26 cellular contexts compared by ENCODE assay signal in genomic region chr2:155431004-155431507, GRCh38.
"Had no signal": no experiment of that assay in that cellular context is flagged by ENCODE, and none has a peak within 500 bp of the region (broad histone marks: within the 10 kb centered on the region; RNA-seq: fewer than 3 reads in every experiment).

No MANE protein-coding gene starts in this region.

- DNase-seq: naive thymus-derived CD8-positive, alpha-beta T cell; nephron progenitor cell; nucleus accumbens; pancreas; psoas muscle; right cardiac atrium; right lobe of liver; stimulated activated CD4-positive, alpha-beta T cell treated with anti-CD3 and anti-CD28 coated beads, Interleukin-15, amount 100 ng/mL, for 24 hours; stimulated activated CD4-positive, alpha-beta T cell treated with anti-CD3 and anti-CD28 coated beads, Interleukin-2, amount 100 ng/mL, for 24 hours; stimulated activated CD4-positive, alpha-beta T cell treated with anti-CD3 and anti-CD28 coated beads, Interleukin-2, amount 100 ng/mL, for 48 hours; stimulated activated CD4-positive, alpha-beta T cell treated with anti-CD3 and anti-CD28 coated beads, Interleukin-4, amount 100 ng/mL, for 24 hours; stimulated activated naive B cell treated with anti-CD40 and anti-IgM and Interleukin-4, amounts not matched to agents 10 μg/mL and 1 μg/mL and 100 μg/mL, for 72 hours; stimulated activated naive CD4-positive, alpha-beta T cell treated with Interleukin-2 at 50 U/mL for 16 hours; stomach; thyroid gland; trophoblast cell; upper lobe of left lung had no signal

- H3K36me3 ChIP-seq: neutrophil, pancreas, right lobe of liver, stomach, thoracic aorta, thyroid gland, tibial nerve, upper lobe of left lung, vagina had no signal

- H3K4me3 ChIP-seq: pancreas, psoas muscle, right lobe of liver, skin epidermis, smooth muscle cell, stomach, thoracic aorta, thyroid gland, tibial nerve, upper lobe of left lung, vagina had no signal

- H3K4me2 ChIP-seq: smooth muscle cell had no signal

- ATAC-seq: naive thymus-derived CD8-positive, alpha-beta T cell; natural killer cell treated with Interleukin-12 subunit alpha and Interleukin-12 subunit beta and Interleukin-15 and Interleukin-18, amount 100 ng/mL, for 72 hours; pancreas; psoas muscle; right cardiac atrium; right lobe of liver; stimulated activated effector memory CD8-positive, alpha-beta T cell treated with anti-CD3 and anti-CD28 coated beads, Interleukin-12 subunit alpha, Interleukin-12 subunit beta, amount 100 ng/mL, for 72 hours; stimulated activated naive B cell treated with anti-CD40 and anti-IgM and Interleukin-4, amounts not matched to agents 10 μg/mL and 1 μg/mL and 100 μg/mL, for 72 hours had no signal

- H3K9me3 ChIP-seq: neutrophil, pancreas, psoas muscle, right lobe of liver, thoracic aorta, thyroid gland, upper lobe of left lung, vagina had no signal

- H3K27me3 ChIP-seq: neutrophil, pancreas, right lobe of liver, stomach, thyroid gland, tibial nerve, upper lobe of left lung, vagina had no signal

- FAIRE-seq: pancreas, urothelium cell line had no signal

- H3K4me1 ChIP-seq: pancreas, psoas muscle, right lobe of liver, stomach, thyroid gland, tibial nerve, upper lobe of left lung, vagina had no signal

- H3K27ac ChIP-seq: neutrophil, pancreas, psoas muscle, right lobe of liver, skin epidermis, stomach, thoracic aorta, thyroid gland, tibial nerve, upper lobe of left lung, vagina had no signal
